Comparison of ENCODE assay signal across 10 cellular contexts in the genomic region with DNA sequence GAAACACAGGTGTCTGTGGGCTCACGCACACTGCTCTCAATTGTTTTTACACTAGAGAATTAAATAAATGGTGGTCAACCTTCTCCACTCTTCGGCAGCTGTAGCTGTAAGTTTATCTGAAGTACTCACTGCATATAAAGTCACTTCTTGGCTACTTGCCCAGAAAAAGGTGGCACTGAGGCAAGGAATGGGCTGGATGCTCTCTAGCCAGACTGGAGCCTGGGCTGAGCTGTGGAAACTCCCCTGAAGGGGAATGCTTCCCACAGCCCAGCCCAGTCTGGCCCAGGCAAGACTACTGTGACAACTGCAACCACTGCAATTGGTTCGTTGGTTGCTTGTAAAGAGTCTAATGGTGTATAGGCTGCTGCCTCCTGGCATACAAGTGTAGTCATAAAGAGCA. TPM values are rescaled to one million over a fixed set of nuclear protein-coding genes. Genes with fewer than 3 reads are reported as not detected.
DNase-seq lines count a peak whose midpoint lies in the region; ATAC-seq and TF ChIP-seq lines count a peak whose summit lies in the region.
"Had no signal": no experiment of that assay in that cellular context is flagged by ENCODE, and none has a peak within 500 bp of the region (broad histone marks: within the 10 kb centered on the region; RNA-seq: fewer than 3 reads in every experiment).

No MANE protein-coding gene starts in this region.

- H3K9me3 ChIP-seq in mammary epithelial cell (replicated peaks; ENCODE audit: insufficient read depth, low read length) = no peaks in the 10 kb centered on the region
- H3K9me3 ChIP-seq in upper lobe of right lung = no peaks in the 10 kb centered on the region
- H3K9me3 ChIP-seq in PC-9 (ENCODE audit: insufficient read depth, low read depth) = no peaks in the 10 kb centered on the region

- H3K4me2 ChIP-seq in mammary epithelial cell (ENCODE audit: insufficient read depth, low read depth, low read length) = no peak overlapping the region
- no peak overlapping the region for H3K4me2 ChIP-seq in PC-9

- H3K4me1 Mint-ChIP-seq in MCF 10A (ENCODE audit: insufficient read depth, unreplicated experiment) = peaks cover 3% of the 10 kb centered on the region
- no peaks in the 10 kb centered on the region for H3K4me1 Mint-ChIP-seq in activated T-helper 17 cell treated with anti-CD3 and anti-CD28 coated beads, Interleukin-2, amount 50 U/mL, for 72 hours

- peaks cover 20% of the 10 kb centered on the region for H3F3A ChIP-seq in PC-9 (ENCODE audit: insufficient read depth, low read depth)

- H4K20me1 ChIP-seq in mammary epithelial cell (ENCODE audit: insufficient read depth, low read length) = no peaks in the 10 kb centered on the region
- no peaks in the 10 kb centered on the region; the same call in 1 of the 2 replicates for H4K20me1 ChIP-seq in PC-9 (ENCODE audit: insufficient read depth)

- peaks cover 97% of the 10 kb centered on the region for H3K36me3 Mint-ChIP-seq in MCF 10A (ENCODE audit: insufficient read depth, unreplicated experiment)
- H3K36me3 Mint-ChIP-seq in activated T-helper 17 cell treated with anti-CD3 and anti-CD28 coated beads, Interleukin-2, amount 50 U/mL, for 72 hours (ENCODE audit: low read depth) = peaks cover 76% of the 10 kb centered on the region

- dilution Hi-C loops in mammary epithelial cell (cut with HindIII; ENCODE audit: low sequenced_read_pairs) = no loop called here

- H3K4me3 ChIP-seq in mammary epithelial cell (replicated peaks in 1 of 3; ENCODE audit: insufficient read depth in 1 of 3, low read depth in 2 of 3, low read length in 3 of 3) = no peak overlapping the region
- H3K4me3 ChIP-seq in upper lobe of right lung = no peak overlapping the region
- no peak overlapping the region for H3K4me3 ChIP-seq in PC-9
- H3K4me3 ChIP-seq: SK-N-MC had no signal

- H3K9ac ChIP-seq in mammary epithelial cell (ENCODE audit: insufficient read depth, low read length) = no peak overlapping the region

- no peaks in the 10 kb centered on the region for H3K27me3 ChIP-seq in mammary epithelial cell (ENCODE audit: insufficient read depth, low read length)
- no peaks in the 10 kb centered on the region for H3K27me3 ChIP-seq in upper lobe of right lung
- no peaks in the 10 kb centered on the region for H3K27me3 ChIP-seq in PC-9 (ENCODE audit: insufficient read depth, low read depth)

- no peaks in the 10 kb centered on the region for H3K9me3 Mint-ChIP-seq in MCF 10A (ENCODE audit: unreplicated experiment)
- H3K9me3 Mint-ChIP-seq in activated T-helper 17 cell treated with anti-CD3 and anti-CD28 coated beads, Interleukin-2, amount 50 U/mL, for 72 hours = no peaks in the 10 kb centered on the region

- H3K9me2 ChIP-seq in PC-9 (ENCODE audit: insufficient read depth) = no peaks in the 10 kb centered on the region

- H3K27ac ChIP-seq in mammary epithelial cell (ENCODE audit: insufficient read depth, low read depth, low read length) (no peak overlapping the region), upper lobe of right lung (no peak overlapping the region), PC-9 (no peak overlapping the region)
- H3K27ac ChIP-seq: SK-N-MC had no signal

- H3K36me3 ChIP-seq in mammary epithelial cell (ENCODE audit: insufficient read depth, low read length) (peaks cover 36% of the 10 kb centered on the region), upper lobe of right lung (peaks cover 77% of the 10 kb centered on the region), PC-9 (ENCODE audit: low read depth) (peaks cover 42% of the 10 kb centered on the region)

- 45% methylated on average over 3 of the region's 3 CpGs for WGBS in mammary epithelial cell (ENCODE audit: low coverage, missing lambda C conversion rate)

- BruUV-seq in MCF 10A (replicated peaks; lab: Mats Ljungman, UMichigan) (no TSS peak), mammary epithelial cell (replicated peaks; lab: Mats Ljungman, UMichigan) (no TSS peak), PC-9 (replicated peaks; lab: Mats Ljungman, UMichigan) (no TSS peak)

- DNase-seq in MCF 10A (ENCODE audit: unreplicated experiment) = peak; percentile 28
- no peak for DNase-seq in mammary epithelial cell
- DNase-seq in iris pigment epithelial cell (ENCODE audit: low read depth) = peak; percentile 63
- no peak for DNase-seq in upper lobe of right lung
- DNase-seq in NCI-H146 treated with DMSO at 0.1 percent for 48 hours (lab: John Stamatoyannopoulos, UW; ENCODE audit: unreplicated experiment) = no peak
- DNase-seq in NCI-H526 (lab: John Stamatoyannopoulos, UW) = no peak
- no peak for DNase-seq in PC-9
- DNase-seq: activated CD8-positive, alpha-beta T cell treated with anti-CD3 and anti-CD28 coated beads, Interleukin-2, amount 10 ng/mL, durations not matched to agents 7 days and 5 days had no signal

- no peak overlapping the region for H3K27ac Mint-ChIP-seq in MCF 10A (ENCODE audit: low read depth, unreplicated experiment)
- H3K27ac Mint-ChIP-seq in activated T-helper 17 cell treated with anti-CD3 and anti-CD28 coated beads, Interleukin-2, amount 50 U/mL, for 72 hours = peak overlapping the region; percentile 18
- H3K27ac Mint-ChIP-seq: activated CD8-positive, alpha-beta T cell treated with anti-CD3 and anti-CD28 coated beads, Interleukin-2, amount 10 ng/mL, durations not matched to agents 7 days and 5 days had no signal

- no peaks in the 10 kb centered on the region for H3K27me3 Mint-ChIP-seq in MCF 10A (ENCODE audit: insufficient read depth, unreplicated experiment)
- H3K27me3 Mint-ChIP-seq in activated T-helper 17 cell treated with anti-CD3 and anti-CD28 coated beads, Interleukin-2, amount 50 U/mL, for 72 hours = no peaks in the 10 kb centered on the region

- no peak overlapping the region for H3K4me3 Mint-ChIP-seq in MCF 10A (ENCODE audit: unreplicated experiment)
- no peak overlapping the region for H3K4me3 Mint-ChIP-seq in activated T-helper 17 cell treated with anti-CD3 and anti-CD28 coated beads, Interleukin-2, amount 50 U/mL, for 72 hours
- H3K4me3 Mint-ChIP-seq: activated CD8-positive, alpha-beta T cell treated with anti-CD3 and anti-CD28 coated beads, Interleukin-2, amount 10 ng/mL, durations not matched to agents 7 days and 5 days had no signal

- TF ChIP-seq CTCF in MCF 10A (IDR thresholded peaks at IDR 0.05; ENCODE audit: unreplicated experiment) = no peak
- TF ChIP-seq CTCF in mammary epithelial cell (conservative IDR thresholded peaks at IDR 0.05 in 1 of 2, IDR thresholded peaks at IDR 0.05 in 1 of 2; ENCODE audit: extremely low read depth in 1 of 2, insufficient read depth in 1 of 2, low read depth in 1 of 2, low read length in 2 of 2) = no peak
- no peak for TF ChIP-seq CTCF in upper lobe of right lung (IDR thresholded peaks at IDR 0.05)
- no peak for TF ChIP-seq CTCF in PC-9 (conservative IDR thresholded peaks at IDR 0.05)

- H2AFZ ChIP-seq in mammary epithelial cell (ENCODE audit: low read depth, low read length) (no peak overlapping the region), PC-9 (no peak overlapping the region)

- intact Hi-C loops in MCF 10A (cut with micrococcal nuclease) (no loop called here), mammary epithelial cell (cut with micrococcal nuclease) (no loop called here), upper lobe of right lung (cut with DNase I) (no loop called here), PC-9 (cut with micrococcal nuclease; ENCODE audit: unreplicated experiment) (no loop called here)

- in situ Hi-C loops in mammary epithelial cell (cut with MboI; ENCODE audit: low sequenced_read_pairs in 2 of 2) = no loop called here

- POLR2A ChIA-PET in MCF 10A (lab: Yijun Ruan, JAX) = interaction anchor here (1.0 kb wide), 1 partner anchor 11 kb away, joined by 11 read pairs; the partner anchor contains the start of genes GDF9 and UQCRQ
- POLR2A ChIA-PET in PC-9 (lab: Charles Lee; ENCODE audit: unreplicated experiment) = no interaction called here

- ATAC-seq in activated T-helper 17 cell treated with anti-CD3 and anti-CD28 coated beads, Interleukin-2, amount 50 U/mL, for 72 hours (replicated peaks) = no peak
- peak; percentile 67 for ATAC-seq in upper lobe of right lung
- ATAC-seq: activated CD8-positive, alpha-beta T cell treated with anti-CD3 and anti-CD28 coated beads, Interleukin-2, amount 10 ng/mL, durations not matched to agents 7 days and 5 days had no signal

- H3K79me2 ChIP-seq in mammary epithelial cell (ENCODE audit: insufficient read depth, low read length) (no peaks in the 10 kb centered on the region), PC-9 (ENCODE audit: low read depth) (no peaks in the 10 kb centered on the region)

- H3K4me1 ChIP-seq in mammary epithelial cell (ENCODE audit: insufficient read depth, low read length) (no peaks in the 10 kb centered on the region), upper lobe of right lung (peaks cover 14% of the 10 kb centered on the region), PC-9 (replicated peaks; ENCODE audit: insufficient read depth) (no peaks in the 10 kb centered on the region)

- CTCF ChIA-PET in MCF 10A (lab: Yijun Ruan, JAX) (interaction anchor here (0.5 to 8.9 kb wide), 5 partner anchors 11 to 691 kb away, joined by 3 to 68 read pairs (median 7); partner anchors contain the start of genes GDF9, SHROOM1 and UQCRQ), mammary epithelial cell (lab: Charles Lee; ENCODE audit: low non-redundant PET) (no interaction called here), PC-9 (lab: Charles Lee) (interaction anchor here (0.6 kb wide), 1 partner anchor 9 kb away, joined by 5 read pairs; no protein-coding TSS in a partner anchor)

RNA-seq across cellular contexts. Expression of gene LEAP2, which starts 4.5 kb away (rescaled TPM):
- total RNA-seq in MCF 10A (2022) (2.9 and 3.2 TPM in 2 replicates), mammary epithelial cell (under 1 TPM; 0.17 to 0.80 TPM), upper lobe of right lung (0.69 TPM), PC-9 (2021) (4.4 and 4.5 TPM in 2 replicates)
- polyA plus RNA-seq in mammary epithelial cell = 0.41 TPM
- polyA minus RNA-seq in mammary epithelial cell = not detected
- 1 to 10 TPM; 1.8 to 2.9 TPM for total RNA-seq in activated T-helper 17 cell treated with anti-CD3 and anti-CD28 coated beads, Interleukin-2, amount 50 U/mL, for 72 hours

RNA-seq across cellular contexts. Expression of gene UQCRQ, which starts 11.5 kb away (rescaled TPM):
- total RNA-seq in MCF 10A (2022) (974 and 1,181 TPM in 2 replicates), mammary epithelial cell (100 to 1,000 TPM in 1 of 2 donors, 10 to 100 TPM in 1; 45.3 to 461 TPM), upper lobe of right lung (256 TPM), PC-9 (2021) (414 and 446 TPM in 2 replicates)
- 192 TPM for polyA plus RNA-seq in mammary epithelial cell
- polyA minus RNA-seq in mammary epithelial cell = 19.3 TPM
- total RNA-seq in activated T-helper 17 cell treated with anti-CD3 and anti-CD28 coated beads, Interleukin-2, amount 50 U/mL, for 72 hours = 100 to 1,000 TPM; 219 to 408 TPM

RNA-seq across cellular contexts. Expression of gene GDF9, which starts 11.7 kb away (rescaled TPM):
- total RNA-seq in MCF 10A (2022) = 0.51 and 0.79 TPM in 2 replicates
- total RNA-seq in mammary epithelial cell = under 1 TPM; 0.50 to 0.66 TPM
- polyA plus RNA-seq in mammary epithelial cell = 0.25 TPM
- polyA minus RNA-seq in mammary epithelial cell = not detected
- under 1 TPM; 0.26 to 0.69 TPM for total RNA-seq in activated T-helper 17 cell treated with anti-CD3 and anti-CD28 coated beads, Interleukin-2, amount 50 U/mL, for 72 hours
- 0.46 TPM for total RNA-seq in upper lobe of right lung
- total RNA-seq in PC-9 (2021) = 0.73 and 1.4 TPM in 2 replicates

RNA-seq across cellular contexts. Expression of gene SHROOM1, which starts 47.5 kb away (rescaled TPM):
- total RNA-seq in MCF 10A (2022) (20.5 and 22.7 TPM in 2 replicates), mammary epithelial cell (10 to 100 TPM in 1 of 2 donors, 1 to 10 TPM in 1; 4.7 to 13.0 TPM), upper lobe of right lung (24.2 TPM), PC-9 (2021) (23.3 and 23.5 TPM in 2 replicates)
- polyA plus RNA-seq in mammary epithelial cell = 5.7 TPM
- polyA minus RNA-seq in mammary epithelial cell = 0.31 TPM
- total RNA-seq in activated T-helper 17 cell treated with anti-CD3 and anti-CD28 coated beads, Interleukin-2, amount 50 U/mL, for 72 hours = 1 to 10 TPM in 1 of 2 donors, under 1 TPM in 1; 0.54 to 3.4 TPM

Comparison
In these comparisons a context has a peak if more than half of its experiments do, and no peak if none do; other contexts are left out.
1. DNase-seq: peak in MCF 10A (single experiment) and iris pigment epithelial cell (single experiment); none in mammary epithelial cell (single experiment), upper lobe of right lung (single experiment), NCI-H146 treated with DMSO at 0.1 percent for 48 hours (single experiment), NCI-H526 (0 of 2) and PC-9 (0 of 2).